Comparison of ENCODE assay signal across 9 cellular contexts in the genomic region with DNA sequence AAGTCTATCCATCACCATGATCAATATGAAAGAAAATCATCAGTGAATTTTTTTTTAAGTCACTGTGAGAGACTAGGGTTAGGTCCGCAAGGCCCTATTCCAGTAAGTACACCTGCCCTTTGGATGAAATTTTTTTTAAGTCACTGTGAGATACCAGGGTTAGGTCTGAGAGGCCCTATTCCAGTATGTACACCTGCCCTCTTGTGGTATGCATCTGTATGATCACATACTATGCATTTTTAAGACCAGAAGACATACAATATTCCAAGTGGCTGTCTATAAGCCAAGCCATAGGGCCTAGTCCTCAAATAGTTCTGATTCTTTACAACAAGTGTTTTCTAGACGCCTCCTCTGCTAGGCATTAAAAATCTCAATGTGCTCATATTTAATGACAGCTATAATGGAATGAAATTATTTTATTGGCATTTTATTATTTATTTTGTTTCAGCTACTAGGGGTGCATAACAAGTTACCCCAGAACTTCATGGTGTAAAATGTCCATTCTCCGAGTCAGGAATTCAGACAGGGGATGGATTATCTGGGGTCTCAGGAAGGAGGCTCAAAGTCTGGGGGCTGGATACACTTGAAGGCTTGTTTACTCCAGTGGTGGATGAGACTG. TPM values are rescaled to one million over a fixed set of nuclear protein-coding genes. Genes with fewer than 3 reads are reported as not detected.
DNase-seq lines count a peak whose midpoint lies in the region; ATAC-seq, FAIRE-seq and TF ChIP-seq lines count a peak whose summit lies in the region.
"Had no signal": no experiment of that assay in that cellular context is flagged by ENCODE, and none has a peak within 500 bp of the region (broad histone marks: within the 10 kb centered on the region; RNA-seq: fewer than 3 reads in every experiment).

No MANE protein-coding gene starts in this region.

- H3K9ac ChIP-seq in neural progenitor cell: no peak overlapping the region

- DNase-seq in AG09309 (ENCODE audit: low read depth) (no peak), GM19239 (ENCODE audit: insufficient read length, low spot score) (peak; percentile 16), NCI-H146 treated with DMSO at 0.1 percent for 48 hours (lab: John Stamatoyannopoulos, UW; ENCODE audit: unreplicated experiment) (peak; percentile 35), brain pericyte (ENCODE audit: low read depth, low spot score) (peak; percentile 16), neural progenitor cell (ENCODE audit: low spot score) (peak; percentile 40)
- DNase-seq in activated T-cell treated with anti-CD3 and anti-CD28 coated beads, Interleukin-2, amount 50 U/mL, for 48 hours: no peak

- ATAC-seq in GM19452 (IDR thresholded peaks at IDR 0.05; ENCODE audit: unreplicated experiment) (no peak), GM21423 (IDR thresholded peaks at IDR 0.05; ENCODE audit: unreplicated experiment) (no peak)

- H3K27ac Mint-ChIP-seq in neural progenitor cell: no peak overlapping the region

- TF ChIP-seq CTCF in AG09309 (IDR thresholded peaks at IDR 0.05; ENCODE audit: control insufficient read depth, insufficient read depth, low read depth, low read length, missing control alignments) (peak; percentile 36), neural progenitor cell (IDR thresholded peaks at IDR 0.05) (peak; percentile 57)

- H3K9me3 ChIP-seq in neural progenitor cell (ENCODE audit: low read depth): no peaks in the 10 kb centered on the region

- no peak overlapping the region for H3K27ac ChIP-seq in neural progenitor cell

- H3K4me1 ChIP-seq in neural progenitor cell: no peaks in the 10 kb centered on the region

- H3K27me3 ChIP-seq in neural progenitor cell: no peaks in the 10 kb centered on the region

- no peaks in the 10 kb centered on the region for H3K79me2 ChIP-seq in neural progenitor cell (ENCODE audit: low read depth)

- H3K27me3 Mint-ChIP-seq in neural progenitor cell (ENCODE audit: insufficient read depth, low read depth): peaks cover 14% of the 10 kb centered on the region

- H2AFZ ChIP-seq in neural progenitor cell (replicated peaks): peak overlapping the region; percentile 63

- no peaks in the 10 kb centered on the region for H3K36me3 ChIP-seq in neural progenitor cell

- H3K9me3 Mint-ChIP-seq in neural progenitor cell: no peaks in the 10 kb centered on the region
- H3K9me3 Mint-ChIP-seq: central memory CD8-positive, alpha-beta T cell had no signal

- H3K4me3 ChIP-seq in AG09309 (ENCODE audit: control insufficient read depth, low read depth, low read length): no peak overlapping the region
- no peak overlapping the region for H3K4me3 ChIP-seq in neural progenitor cell

- no peaks in the 10 kb centered on the region for H3F3A ChIP-seq in neural progenitor cell (ENCODE audit: low read depth)

- H4K20me1 ChIP-seq in neural progenitor cell (ENCODE audit: low read depth): no peaks in the 10 kb centered on the region

- no peak overlapping the region for H3K4me3 Mint-ChIP-seq in neural progenitor cell
- H3K4me3 Mint-ChIP-seq: central memory CD8-positive, alpha-beta T cell had no signal

- no peak for FAIRE-seq in GM19239 (lab: Jason Lieb, UNC)

- H3K4me1 Mint-ChIP-seq in neural progenitor cell: peaks cover 5% of the 10 kb centered on the region
- H3K4me1 Mint-ChIP-seq: central memory CD8-positive, alpha-beta T cell had no signal

- H3K36me3 Mint-ChIP-seq in neural progenitor cell: no peaks in the 10 kb centered on the region

- no peak overlapping the region for H3K4me2 ChIP-seq in neural progenitor cell

RNA-seq across cellular contexts. Expression of gene TEX36, which starts 53.1 kb away (rescaled TPM):
- total RNA-seq in neural progenitor cell (ENCODE audit: low replicate concordance): not detected in 2 replicates

Comparison
In these comparisons a context has a peak if more than half of its experiments do, and no peak if none do; other contexts are left out.
1. DNase-seq: peak in GM19239 (single experiment), NCI-H146 treated with DMSO at 0.1 percent for 48 hours (single experiment), brain pericyte (single experiment) and neural progenitor cell (single experiment); none in AG09309 (single experiment) and activated T-cell treated with anti-CD3 and anti-CD28 coated beads, Interleukin-2, amount 50 U/mL, for 48 hours (0 of 2).